20 cellular contexts compared by ENCODE assay signal in genomic region chr1:115329965-115330364, GRCh38. TPM values are rescaled to one million over a fixed set of nuclear protein-coding genes. Genes with fewer than 3 reads are reported as not detected.
DNase-seq lines count a peak whose midpoint lies in the region; ATAC-seq and TF ChIP-seq lines count a peak whose summit lies in the region.
"Had no signal": no experiment of that assay in that cellular context is flagged by ENCODE, and none has a peak within 500 bp of the region (broad histone marks: within the 10 kb centered on the region; RNA-seq: fewer than 3 reads in every experiment).

No MANE protein-coding gene starts in this region.

- H3K9ac ChIP-seq in skeletal muscle satellite cell (ENCODE audit: low read depth, low read length): peak overlapping the region; percentile 62
- H3K9ac ChIP-seq: BLaER1 treated with 17β-estradiol and CSF1 and Interleukin-3, amounts not matched to agents 10 nM and 100 nM; neural progenitor cell had no signal

- H3K4me3 ChIP-seq in RWPE2 (ENCODE audit: severe bottlenecking) (no peak overlapping the region), fibroblast of mammary gland (ENCODE audit: control insufficient read depth, low read depth, low read length) (no peak overlapping the region), skeletal muscle satellite cell (ENCODE audit: low read length) (no peak overlapping the region)
- H3K4me3 ChIP-seq: BLaER1 treated with 17β-estradiol and CSF1 and Interleukin-3, amounts not matched to agents 10 nM and 100 nM; neural progenitor cell had no signal

- DNase-seq in EH (ENCODE audit: low read depth): peak; percentile 94
- DNase-seq in RWPE2 (ENCODE audit: low spot score): no peak
- DNase-seq in fibroblast of mammary gland (ENCODE audit: low read depth): peak; percentile 47
- no peak for DNase-seq in HT-29 (ENCODE audit: low spot score)
- no peak for DNase-seq in islet precursor cell
- DNase-seq: activated CD4-positive, alpha-beta T cell treated with anti-CD3 and anti-CD28 coated beads, Interleukin-2, amount 50 U/mL, for 1 hour; activated naive CD8-positive, alpha-beta T cell treated with anti-CD3 and anti-CD28 coated beads for 36 hours; activated T-cell treated with anti-CD3 and anti-CD28 coated beads, Interleukin-2, amount 50 U/mL, for 48 hours; caudate nucleus; DMS 273 treated with DMSO at 0.1 percent for 48 hours; NCI-H187 treated with DMSO at 0.1 percent for 48 hours; NCI-H510A treated with DMSO at 0.1 percent for 48 hours; retina; stimulated activated CD4-positive, alpha-beta T cell treated with anti-CD3 and anti-CD28 coated beads, Interleukin-2, amount 100 ng/mL, for 48 hours; substantia nigra had no signal

- H3K4me1 ChIP-seq in RWPE2 (ENCODE audit: insufficient read depth, poor library complexity, severe bottlenecking) (peaks cover 23% of the 10 kb centered on the region), skeletal muscle satellite cell (ENCODE audit: control insufficient read depth, insufficient read depth, low read length) (peaks cover 24% of the 10 kb centered on the region)

- H3K27ac ChIP-seq in RWPE2 (ENCODE audit: poor library complexity, severe bottlenecking): peak overlapping the region; percentile 22
- H3K27ac ChIP-seq: BLaER1 treated with 17β-estradiol and CSF1 and Interleukin-3, amounts not matched to agents 10 nM and 100 nM; neural progenitor cell had no signal

- ATAC-seq in RWPE2 (ENCODE audit: low read depth) (peak; percentile 33; the same call in 1 of the 3 replicates), GM21390 (IDR thresholded peaks at IDR 0.05; ENCODE audit: unreplicated experiment) (no peak), GM19035 (IDR thresholded peaks at IDR 0.05; ENCODE audit: unreplicated experiment) (no peak)

- H3K9me3 ChIP-seq in RWPE2 (ENCODE audit: severe bottlenecking): no peaks in the 10 kb centered on the region
- H3K9me3 ChIP-seq in skeletal muscle satellite cell (replicated peaks; ENCODE audit: low read length): no peaks in the 10 kb centered on the region
- H3K9me3 ChIP-seq: BLaER1 treated with 17β-estradiol and CSF1 and Interleukin-3, amounts not matched to agents 10 nM and 100 nM had no signal

- TF ChIP-seq CTCF in RWPE2 (IDR thresholded peaks at IDR 0.05; ENCODE audit: poor library complexity, severe bottlenecking) (no peak), fibroblast of mammary gland (conservative IDR thresholded peaks at IDR 0.05; ENCODE audit: control insufficient read depth, insufficient read depth, low read depth, low read length) (no peak)

- no peaks in the 10 kb centered on the region for H3K27me3 ChIP-seq in RWPE2 (ENCODE audit: insufficient read depth, poor library complexity, severe bottlenecking)
- H3K27me3 ChIP-seq in skeletal muscle satellite cell (ENCODE audit: control insufficient read depth, insufficient read depth, low read length): no peaks in the 10 kb centered on the region
- H3K27me3 ChIP-seq: BLaER1 treated with 17β-estradiol and CSF1 and Interleukin-3, amounts not matched to agents 10 nM and 100 nM had no signal

- peak overlapping the region; percentile 38 for H3K4me2 ChIP-seq in skeletal muscle satellite cell (ENCODE audit: low read length)
- H3K4me2 ChIP-seq: BLaER1 treated with 17β-estradiol and CSF1 and Interleukin-3, amounts not matched to agents 10 nM and 100 nM; neural progenitor cell had no signal

- H3K36me3 ChIP-seq in RWPE2 (ENCODE audit: low read depth) (no peaks in the 10 kb centered on the region), skeletal muscle satellite cell (ENCODE audit: insufficient read depth, low read length) (no peaks in the 10 kb centered on the region)
- H3K36me3 ChIP-seq: BLaER1 treated with 17β-estradiol and CSF1 and Interleukin-3, amounts not matched to agents 10 nM and 100 nM; neural progenitor cell had no signal

RNA-seq across cellular contexts. Expression of gene NGF, which starts 8.1 kb away (rescaled TPM):
- 0.66 TPM in 1 of 2 replicates, not detected in the other for total RNA-seq in skeletal muscle satellite cell (2012; rRNA removed)
- not detected in 2 replicates for total RNA-seq in HT-29 (2014; rRNA removed; shearing (Covaris generic))
- total RNA-seq: activated naive CD8-positive, alpha-beta T cell treated with anti-CD3 and anti-CD28 coated beads for 36 hours had no signal

Comparison
In these comparisons a context has a peak if more than half of its experiments do, and no peak if none do; other contexts are left out.
1. DNase-seq: peak in EH (single experiment) and fibroblast of mammary gland (single experiment); none in RWPE2 (single experiment), HT-29 (single experiment) and islet precursor cell (single experiment).